ENCODE assay signal across 7 cellular contexts in genomic region chr14:106626942-106627588, GRCh38.
DNase-seq lines count a peak whose midpoint lies in the region; ATAC-seq and TF ChIP-seq lines count a peak whose summit lies in the region.
"Not testable (repeated sequence)": the region's sequence is repeated elsewhere in the genome, so short reads cannot be mapped to it uniquely, and the experiment has no call there.

No MANE protein-coding gene starts in this region.

- intact Hi-C loops in activated CD4-positive, alpha-beta T cell treated with anti-CD3 and anti-CD28 coated beads for 36 hours (cut with DNase I, micrococcal nuclease), result not testable (repeated sequence)

- not testable (repeated sequence) for H3K36me3 ChIP-seq in Loucy (ENCODE audit: insufficient read depth, low read length)

- POLR2A ChIA-PET in activated CD4-positive, alpha-beta T cell treated with anti-CD3 and anti-CD28 coated beads for 36 hours (lab: Charles Lee), result not testable (repeated sequence)

- H3K4me1 ChIP-seq in Loucy (ENCODE audit: insufficient read depth, low read length, poor library complexity, severe bottlenecking), result peaks cover 70% of the 10 kb centered on the region

- H3K4me3 Mint-ChIP-seq in activated CD4-positive, alpha-beta T cell treated with anti-CD3 and anti-CD28 coated beads for 36 hours, result not testable (repeated sequence)

- CTCF ChIA-PET in activated CD4-positive, alpha-beta T cell treated with anti-CD3 and anti-CD28 coated beads for 36 hours (lab: Charles Lee), result interaction anchor here (0.7 to 1.2 kb wide), 6 partner anchors 9 to 356 kb away, joined by 3 to 8 read pairs (median 3); no protein-coding TSS in a partner anchor

- peaks cover 17% of the 10 kb centered on the region for H3K27me3 Mint-ChIP-seq in activated CD4-positive, alpha-beta T cell treated with anti-CD3 and anti-CD28 coated beads for 36 hours

- H3K4me2 ChIP-seq in Loucy (ENCODE audit: low read depth, low read length, poor library complexity, severe bottlenecking), result peak overlapping the region; percentile 83

- peaks cover 10% of the 10 kb centered on the region for H3K4me1 Mint-ChIP-seq in activated CD4-positive, alpha-beta T cell treated with anti-CD3 and anti-CD28 coated beads for 36 hours

- H2AFZ ChIP-seq in Loucy (ENCODE audit: low read length), result peak overlapping the region; percentile 71; the same call in 1 of the 2 replicates

- not testable (repeated sequence) for H3K9me3 Mint-ChIP-seq in activated CD4-positive, alpha-beta T cell treated with anti-CD3 and anti-CD28 coated beads for 36 hours (ENCODE audit: low read depth)

- H3F3A ChIP-seq in Loucy (ENCODE audit: low read depth), result not testable (repeated sequence)

- H3K27me3 ChIP-seq in Loucy (ENCODE audit: insufficient read depth, low read length, poor library complexity, severe bottlenecking), result not testable (repeated sequence)

- peak; percentile 79 for TF ChIP-seq CTCF in GM12873 (IDR thresholded peaks at IDR 0.05; ENCODE audit: insufficient read depth, low read depth, low read length, missing control alignments)
- TF ChIP-seq CTCF in Loucy (conservative IDR thresholded peaks at IDR 0.05; ENCODE audit: low read length), result peak; percentile 56

- not testable (repeated sequence) for H3K27ac Mint-ChIP-seq in activated CD4-positive, alpha-beta T cell treated with anti-CD3 and anti-CD28 coated beads for 36 hours

- not testable (repeated sequence) for H3K9me3 ChIP-seq in Loucy (ENCODE audit: insufficient read depth, low read depth, low read length)

- not testable (repeated sequence) for H3K79me2 ChIP-seq in Loucy (ENCODE audit: insufficient read depth, low read length)

- H3K4me3 ChIP-seq in Loucy (ENCODE audit: low read length, poor library complexity, severe bottlenecking), result peak overlapping the region; percentile 70

- H3K9me2 ChIP-seq in Loucy (replicated peaks; ENCODE audit: low read depth, low read length), result not testable (repeated sequence)

- peak; percentile 91 for ATAC-seq in activated CD4-positive, alpha-beta T cell treated with anti-CD3 and anti-CD28 coated beads for 36 hours

- not testable (repeated sequence) for H3K36me3 Mint-ChIP-seq in activated CD4-positive, alpha-beta T cell treated with anti-CD3 and anti-CD28 coated beads for 36 hours (ENCODE audit: low read depth)

- peak overlapping the region; percentile 74 for H3K9ac ChIP-seq in Loucy (ENCODE audit: low read depth, low read length, poor library complexity, severe bottlenecking)

- not testable (repeated sequence) for H4K20me1 ChIP-seq in Loucy (ENCODE audit: insufficient read depth, low read length, poor library complexity, severe bottlenecking)

- peak; percentile 10 for DNase-seq in NOMO-1 treated with dmso at 0.1 percent for 144 hours (lab: John Stamatoyannopoulos, UW; ENCODE audit: unreplicated experiment)
- peak; percentile 86 for DNase-seq in activated CD4-positive, alpha-beta T cell treated with anti-CD3 and anti-CD28 coated beads for 36 hours
- DNase-seq in activated naive CD4-positive, alpha-beta T cell treated with Interleukin-2 at 50 U/mL for 16 hours, result peak; percentile 69
- peak; percentile 9 for DNase-seq in kidney tubule cell (ENCODE audit: low spot score)
- DNase-seq in stimulated activated CD4-positive, alpha-beta T cell treated with anti-CD3 and anti-CD28 coated beads, Interleukin-4, amount 100 ng/mL, for 1 hour, result peak; percentile 69

Comparison
In these comparisons a context has a peak if more than half of its experiments do, and no peak if none do; other contexts are left out.
1. Peak in every context shown above with its lines: DNase-seq, ATAC-seq and H3K4me3 ChIP-seq.
2. DNase-seq: peak in every context shown above with its lines; median percentile 86 in activated CD4-positive, alpha-beta T cell treated with anti-CD3 and anti-CD28 coated beads for 36 hours; 69 in activated naive CD4-positive, alpha-beta T cell treated with Interleukin-2 at 50 U/mL for 16 hours; 69 in stimulated activated CD4-positive, alpha-beta T cell treated with anti-CD3 and anti-CD28 coated beads, Interleukin-4, amount 100 ng/mL, for 1 hour; 10 in NOMO-1 treated with dmso at 0.1 percent for 144 hours; 9 in kidney tubule cell.